17 cellular contexts compared by ENCODE assay signal in the genomic region with DNA sequence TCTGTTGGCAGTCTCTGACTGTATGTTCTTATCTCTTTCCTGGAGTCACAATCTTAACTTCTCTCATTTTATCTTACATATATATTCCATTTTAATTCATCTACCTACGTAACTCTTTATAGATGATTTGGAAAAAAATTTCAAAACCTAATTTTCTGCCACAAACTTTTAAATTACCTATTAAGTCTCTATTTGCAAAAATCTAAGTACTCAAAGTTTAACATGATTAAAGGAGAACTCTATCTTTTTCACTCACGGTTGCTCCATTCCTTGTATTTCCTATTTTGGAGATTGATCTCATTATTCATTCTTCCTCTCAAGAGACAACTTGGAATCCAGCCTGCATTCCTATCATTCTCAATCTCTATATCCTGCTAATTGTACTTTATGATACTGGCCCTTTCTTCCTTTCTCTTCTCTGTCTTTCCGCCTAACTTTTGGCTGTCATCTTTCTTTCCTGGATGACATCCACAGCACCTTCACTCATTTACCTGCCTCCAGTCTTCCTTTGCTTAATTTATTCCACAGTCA.
DNase-seq lines count a peak whose midpoint lies in the region; ATAC-seq and TF ChIP-seq lines count a peak whose summit lies in the region.
"Had no signal": no experiment of that assay in that cellular context is flagged by ENCODE, and none has a peak within 500 bp of the region (broad histone marks: within the 10 kb centered on the region; RNA-seq: fewer than 3 reads in every experiment).

No MANE protein-coding gene starts in this region.

- no peak overlapping the region for H3K27ac Mint-ChIP-seq in MCF 10A (ENCODE audit: low read depth, unreplicated experiment)
- H3K27ac Mint-ChIP-seq: brain had no signal

- H3K36me3 ChIP-seq in breast epithelium (no peaks in the 10 kb centered on the region), adipocyte (ENCODE audit: control insufficient read depth, insufficient read depth, low read length, severe bottlenecking) (no peaks in the 10 kb centered on the region), lower lobe of right lung (no peaks in the 10 kb centered on the region)
- H3K36me3 ChIP-seq: tibial nerve had no signal

- H3K4me3 Mint-ChIP-seq in MCF 10A (ENCODE audit: unreplicated experiment): no peak overlapping the region
- H3K4me3 Mint-ChIP-seq: brain had no signal

- no peak for ATAC-seq in lower lobe of right lung

- CTCF ChIA-PET in MCF 10A (lab: Yijun Ruan, JAX): no interaction called here

- no peaks in the 10 kb centered on the region for H3K36me3 Mint-ChIP-seq in MCF 10A (ENCODE audit: insufficient read depth, unreplicated experiment)
- H3K36me3 Mint-ChIP-seq: brain had no signal

- H3K4me3 ChIP-seq in breast epithelium (no peak overlapping the region), adipocyte (ENCODE audit: low read length) (peak overlapping the region; percentile 6), foreskin fibroblast (ENCODE audit: low read depth in 1 of 2, low read length in 2 of 2) (no peak overlapping the region), lower lobe of right lung (no peak overlapping the region)
- H3K4me3 ChIP-seq: tibial nerve had no signal

- no peaks in the 10 kb centered on the region for H3K9me3 Mint-ChIP-seq in MCF 10A (ENCODE audit: unreplicated experiment)

- no peaks in the 10 kb centered on the region for H3K4me1 Mint-ChIP-seq in MCF 10A (ENCODE audit: insufficient read depth, unreplicated experiment)

- POLR2A ChIA-PET in MCF 10A (lab: Yijun Ruan, JAX): no interaction called here

- intact Hi-C loops in MCF 10A (cut with micrococcal nuclease): no loop called here
- intact Hi-C loops in breast epithelium (cut with DNase I; ENCODE audit: low total_unique reads): no loop called here
- intact Hi-C loops in lower lobe of right lung (cut with DNase I): no loop called here

- TF ChIP-seq CTCF in MCF 10A (IDR thresholded peaks at IDR 0.05; ENCODE audit: unreplicated experiment): no peak
- no peak for TF ChIP-seq CTCF in breast epithelium (IDR thresholded peaks at IDR 0.05)
- no peak for TF ChIP-seq CTCF in foreskin fibroblast (IDR thresholded peaks at IDR 0.05; ENCODE audit: low read depth, low read length)
- TF ChIP-seq CTCF in lower lobe of right lung (IDR thresholded peaks at IDR 0.05): no peak

- DNase-seq in MCF 10A (ENCODE audit: unreplicated experiment): peak; percentile 28
- DNase-seq in breast epithelium (ENCODE audit: low spot score in 2 of 2): no peak
- peak; percentile 65 for DNase-seq in adipocyte (ENCODE audit: low read depth)
- peak; percentile 62 to 78 for DNase-seq in foreskin fibroblast
- DNase-seq in stromal cell of bone marrow (ENCODE audit: low read depth): peak; percentile 33
- DNase-seq in lower lobe of right lung: no peak
- DNase-seq in stimulated activated CD4-positive, alpha-beta T cell treated with anti-CD3 and anti-CD28 coated beads, Interleukin-2, amount 100 ng/mL, for 24 hours: no peak
- DNase-seq in NCI-H187 treated with DMSO at 0.1 percent for 48 hours (lab: John Stamatoyannopoulos, UW): no peak
- DNase-seq: 8988T; activated CD4-positive, alpha-beta T cell treated with anti-CD3 and anti-CD28 coated beads, Interleukin-2, amount 50 U/mL, for 48 hours; NCI-H2171; OCI-M1; stimulated activated CD4-positive, alpha-beta T cell treated with anti-CD3 and anti-CD28 coated beads, Interleukin-15, amount 100 ng/mL, for 24 hours; T-helper 2 cell had no signal

- no peaks in the 10 kb centered on the region for H3K4me1 ChIP-seq in breast epithelium
- H3K4me1 ChIP-seq in adipocyte (ENCODE audit: control insufficient read depth, insufficient read depth, low read length): peaks cover 19% of the 10 kb centered on the region
- H3K4me1 ChIP-seq in lower lobe of right lung: no peaks in the 10 kb centered on the region

- H3K27me3 ChIP-seq in breast epithelium (no peaks in the 10 kb centered on the region), adipocyte (replicated peaks; ENCODE audit: control insufficient read depth, insufficient read depth, low read length) (no peaks in the 10 kb centered on the region), lower lobe of right lung (ENCODE audit: low read depth) (no peaks in the 10 kb centered on the region)
- H3K27me3 ChIP-seq: tibial nerve had no signal

- H3K9ac ChIP-seq in adipocyte (ENCODE audit: low read length): peak overlapping the region; percentile 70

- BruUV-seq in MCF 10A (replicated peaks; lab: Mats Ljungman, UMichigan): no TSS peak

- H3K27me3 Mint-ChIP-seq in MCF 10A (ENCODE audit: insufficient read depth, unreplicated experiment): no peaks in the 10 kb centered on the region
- H3K27me3 Mint-ChIP-seq: brain had no signal

- no peaks in the 10 kb centered on the region for H3K9me3 ChIP-seq in breast epithelium
- peaks cover 6% of the 10 kb centered on the region for H3K9me3 ChIP-seq in adipocyte (ENCODE audit: control insufficient read depth, low read length)
- no peaks in the 10 kb centered on the region for H3K9me3 ChIP-seq in lower lobe of right lung
- H3K9me3 ChIP-seq: tibial nerve had no signal

- H3K27ac ChIP-seq in breast epithelium: no peak overlapping the region
- no peak overlapping the region for H3K27ac ChIP-seq in lower lobe of right lung
- H3K27ac ChIP-seq: HL-60, tibial nerve had no signal

- TF ChIP-seq POLR2A in breast epithelium (IDR thresholded peaks at IDR 0.05): no peak

Comparison
In these comparisons a context has a peak if more than half of its experiments do, and no peak if none do; other contexts are left out.
1. DNase-seq: peak in MCF 10A (single experiment), adipocyte (single experiment), foreskin fibroblast (2 of 2) and stromal cell of bone marrow (single experiment); none in breast epithelium (0 of 2), lower lobe of right lung (single experiment), stimulated activated CD4-positive, alpha-beta T cell treated with anti-CD3 and anti-CD28 coated beads, Interleukin-2, amount 100 ng/mL, for 24 hours (0 of 2) and NCI-H187 treated with DMSO at 0.1 percent for 48 hours (single experiment).